8 cellular contexts compared by ENCODE assay signal in genomic region chr3:94063497-94064119, GRCh38. TPM values are rescaled to one million over a fixed set of nuclear protein-coding genes. Genes with fewer than 3 reads are reported as not detected.
DNase-seq lines count a peak whose midpoint lies in the region; ATAC-seq, FAIRE-seq and TF ChIP-seq lines count a peak whose summit lies in the region.

No MANE protein-coding gene starts in this region.

- 23 to 30% methylated on average over 16 of the region's 16 CpGs for WGBS in testis, 2 donors

- intact Hi-C loops in left cardiac atrium (cut with DNase I), result loop anchor here (2.0 to 10.0 kb wide), 3 partner anchors 59 to 159 kb away; no protein-coding TSS in a partner anchor
- intact Hi-C loops in activated T-helper 2 cell treated with anti-CD3 and anti-CD28 coated beads, Interferon-gamma antibody, Interleukin-2, Interleukin-4, amounts not matched to agents 10 μg/mL and 5 μg/mL and 100 μg/mL, durations not matched to agents 14 hours and 24 hours and 36 hours (cut with micrococcal nuclease), result loop anchor here (1.0 kb wide), 2 partner anchors 9 to 52 kb away; no protein-coding TSS in a partner anchor
- intact Hi-C loops in testis (cut with DNase I; ENCODE audit: low total_unique reads), result no loop called here

- DNase-seq in cardiac muscle cell (ENCODE audit: low read depth in 1 of 2, low spot score in 1 of 2) (no peak), left cardiac atrium (no peak), testis (no peak), nucleus accumbens (lab: John Stamatoyannopoulos, UW) (no peak), NCI-H446 treated with DMSO at 0.1 percent for 48 hours (lab: John Stamatoyannopoulos, UW) (no peak)
- no peak for DNase-seq in activated T-helper 2 cell treated with anti-CD3 and anti-CD28 coated beads, Interferon-gamma antibody, Interleukin-2, Interleukin-4, amounts not matched to agents 10 μg/mL and 5 μg/mL and 100 μg/mL, durations not matched to agents 14 hours and 24 hours and 36 hours (ENCODE audit: low spot score)

- peaks cover 71% of the 10 kb centered on the region for H3K36me3 Mint-ChIP-seq in activated T-helper 2 cell treated with anti-CD3 and anti-CD28 coated beads, Interferon-gamma antibody, Interleukin-2, Interleukin-4, amounts not matched to agents 10 μg/mL and 5 μg/mL and 100 μg/mL, durations not matched to agents 14 hours and 24 hours and 36 hours (ENCODE audit: low read depth)

- H3K27ac ChIP-seq in cardiac muscle cell, result peak overlapping the region; percentile 94
- H3K27ac ChIP-seq in testis, result peak overlapping the region; percentile 97 to 98

- FAIRE-seq in islet of Langerhans (lab: Jason Lieb, UNC), result peak; percentile 79

- peaks cover 43% of the 10 kb centered on the region for H3K4me1 Mint-ChIP-seq in activated T-helper 2 cell treated with anti-CD3 and anti-CD28 coated beads, Interferon-gamma antibody, Interleukin-2, Interleukin-4, amounts not matched to agents 10 μg/mL and 5 μg/mL and 100 μg/mL, durations not matched to agents 14 hours and 24 hours and 36 hours (ENCODE audit: low read depth)

- peaks cover 12% of the 10 kb centered on the region for H3K4me1 ChIP-seq in cardiac muscle cell (ENCODE audit: low read depth)
- peaks cover 20% of the 10 kb centered on the region for H3K4me1 ChIP-seq in testis

- ATAC-seq in left cardiac atrium, result no peak
- no peak for ATAC-seq in GM18907 (IDR thresholded peaks at IDR 0.05; ENCODE audit: unreplicated experiment)

- peak overlapping the region; percentile 98 for H3K27ac Mint-ChIP-seq in activated T-helper 2 cell treated with anti-CD3 and anti-CD28 coated beads, Interferon-gamma antibody, Interleukin-2, Interleukin-4, amounts not matched to agents 10 μg/mL and 5 μg/mL and 100 μg/mL, durations not matched to agents 14 hours and 24 hours and 36 hours

- H3K9me3 Mint-ChIP-seq in activated T-helper 2 cell treated with anti-CD3 and anti-CD28 coated beads, Interferon-gamma antibody, Interleukin-2, Interleukin-4, amounts not matched to agents 10 μg/mL and 5 μg/mL and 100 μg/mL, durations not matched to agents 14 hours and 24 hours and 36 hours, result peaks cover 16% of the 10 kb centered on the region

- peak overlapping the region; percentile 97 for H3K4me3 Mint-ChIP-seq in activated T-helper 2 cell treated with anti-CD3 and anti-CD28 coated beads, Interferon-gamma antibody, Interleukin-2, Interleukin-4, amounts not matched to agents 10 μg/mL and 5 μg/mL and 100 μg/mL, durations not matched to agents 14 hours and 24 hours and 36 hours (ENCODE audit: low read depth)

- no peak for TF ChIP-seq POLR2A in testis (IDR thresholded peaks at IDR 0.05)

- H3K27me3 ChIP-seq in cardiac muscle cell (no peaks in the 10 kb centered on the region), testis (no peaks in the 10 kb centered on the region)

- H3K4me3 ChIP-seq in cardiac muscle cell, result peak overlapping the region; percentile 88
- peak overlapping the region; percentile 81 to 92 for H3K4me3 ChIP-seq in testis

- TF ChIP-seq CTCF in cardiac muscle cell (IDR thresholded peaks at IDR 0.05; ENCODE audit: low read depth, low read length), result no peak
- TF ChIP-seq CTCF in testis (IDR thresholded peaks at IDR 0.05), result no peak

- H3K27me3 Mint-ChIP-seq in activated T-helper 2 cell treated with anti-CD3 and anti-CD28 coated beads, Interferon-gamma antibody, Interleukin-2, Interleukin-4, amounts not matched to agents 10 μg/mL and 5 μg/mL and 100 μg/mL, durations not matched to agents 14 hours and 24 hours and 36 hours (ENCODE audit: low read depth), result no peaks in the 10 kb centered on the region

- H3K36me3 ChIP-seq in cardiac muscle cell (no peaks in the 10 kb centered on the region), testis (ENCODE audit: low read depth, missing control alignments) (no peaks in the 10 kb centered on the region)

- no peaks in the 10 kb centered on the region for H3K9me3 ChIP-seq in cardiac muscle cell (ENCODE audit: low read depth)
- H3K9me3 ChIP-seq in testis, result no peaks in the 10 kb centered on the region

RNA-seq across cellular contexts. Expression of gene NSUN3, which starts 0.7 kb away (rescaled TPM):
- 6.0 and 7.3 TPM in 2 replicates for total RNA-seq in cardiac muscle cell
- 9.1 and 10.1 TPM in 2 replicates for polyA plus RNA-seq in cardiac muscle cell
- 1 to 10 TPM; 6.6 to 9.8 TPM for total RNA-seq in left cardiac atrium
- total RNA-seq in activated T-helper 2 cell treated with anti-CD3 and anti-CD28 coated beads, Interferon-gamma antibody, Interleukin-2, Interleukin-4, amounts not matched to agents 10 μg/mL and 5 μg/mL and 100 μg/mL, durations not matched to agents 14 hours and 24 hours and 36 hours, result 20.4 and 21.4 TPM in 2 replicates
- 10 to 100 TPM; 19.1 to 19.6 TPM for total RNA-seq in testis
- polyA plus RNA-seq in testis (ENCODE audit: insufficient read depth, low read depth, low replicate concordance), result 9.3 TPM

RNA-seq across cellular contexts. Expression of gene DHFR2, which starts 0.9 kb away (rescaled TPM):
- total RNA-seq in cardiac muscle cell, result 1.5 and 1.7 TPM in 2 replicates
- polyA plus RNA-seq in cardiac muscle cell, result 3.1 and 3.4 TPM in 2 replicates
- 1 to 10 TPM; 3.8 to 4.0 TPM for total RNA-seq in left cardiac atrium
- total RNA-seq in activated T-helper 2 cell treated with anti-CD3 and anti-CD28 coated beads, Interferon-gamma antibody, Interleukin-2, Interleukin-4, amounts not matched to agents 10 μg/mL and 5 μg/mL and 100 μg/mL, durations not matched to agents 14 hours and 24 hours and 36 hours, result 10.0 and 11.1 TPM in 2 replicates
- total RNA-seq in testis, result 10 to 100 TPM in 1 of 2 donors, 1 to 10 TPM in 1; 9.1 to 10.9 TPM
- 9.3 TPM for polyA plus RNA-seq in testis (ENCODE audit: insufficient read depth, low read depth, low replicate concordance)

RNA-seq across cellular contexts. Expression of gene STX19, which starts 35.2 kb away (rescaled TPM):
- total RNA-seq in cardiac muscle cell (not detected in 2 replicates), left cardiac atrium (not detected), testis (not detected)
- polyA plus RNA-seq in cardiac muscle cell (0.45 TPM in 1 of 2 replicates, not detected in the other), testis (ENCODE audit: insufficient read depth, low read depth, low replicate concordance) (0.29 TPM)
- not detected in 2 replicates for total RNA-seq in activated T-helper 2 cell treated with anti-CD3 and anti-CD28 coated beads, Interferon-gamma antibody, Interleukin-2, Interleukin-4, amounts not matched to agents 10 μg/mL and 5 μg/mL and 100 μg/mL, durations not matched to agents 14 hours and 24 hours and 36 hours
